Comparison of ENCODE assay signal across 1 cellular context in genomic region chr19:45584332-45585157, GRCh38.
A peak's percentile ranks its signal among the peaks of the same experiment; 100 is the strongest.
TF ChIP-seq lines count a peak whose summit lies in the region.

OPA3 (minus strand) TSS chr19:45584802; CDS start chr19:45584764, 38 bp downstream.

TF ChIP-seq in K562, 482 proteins besides CTCF, POLR2A, EP300 and RAD21 (continued from another document and continues in another):
- TF ChIP-seq, protein P1, sequence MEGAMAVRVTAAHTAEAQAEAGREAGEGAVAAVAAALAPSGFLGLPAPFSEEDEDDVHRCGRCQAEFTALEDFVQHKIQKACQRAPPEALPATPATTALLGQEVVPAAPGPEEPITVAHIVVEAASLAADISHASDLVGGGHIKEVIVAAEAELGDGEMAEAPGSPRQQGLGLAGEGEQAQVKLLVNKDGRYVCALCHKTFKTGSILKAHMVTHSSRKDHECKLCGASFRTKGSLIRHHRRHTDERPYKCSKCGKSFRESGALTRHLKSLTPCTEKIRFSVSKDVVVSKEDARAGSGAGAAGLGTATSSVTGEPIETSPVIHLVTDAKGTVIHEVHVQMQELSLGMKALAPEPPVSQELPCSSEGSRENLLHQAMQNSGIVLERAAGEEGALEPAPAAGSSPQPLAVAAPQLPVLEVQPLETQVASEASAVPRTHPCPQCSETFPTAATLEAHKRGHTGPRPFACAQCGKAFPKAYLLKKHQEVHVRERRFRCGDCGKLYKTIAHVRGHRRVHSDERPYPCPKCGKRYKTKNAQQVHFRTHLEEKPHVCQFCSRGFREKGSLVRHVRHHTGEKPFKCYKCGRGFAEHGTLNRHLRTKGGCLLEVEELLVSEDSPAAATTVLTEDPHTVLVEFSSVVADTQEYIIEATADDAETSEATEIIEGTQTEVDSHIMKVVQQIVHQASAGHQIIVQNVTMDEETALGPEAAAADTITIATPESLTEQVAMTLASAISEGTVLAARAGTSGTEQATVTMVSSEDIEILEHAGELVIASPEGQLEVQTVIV (CRISPR knock-in tag; IDR thresholded peaks at IDR 0.05; ENCODE audit: borderline replicate concordance), result no peak
- TF ChIP-seq ARID2 (IDR thresholded peaks at IDR 0.05) (no peak), TCF3 (CRISPR knock-in tag; IDR thresholded peaks at IDR 0.05) (no peak), RREB1 (CRISPR knock-in tag; IDR thresholded peaks at IDR 0.05) (no peak), ZNF695 (CRISPR knock-in tag; IDR thresholded peaks at IDR 0.05) (no peak), SPI1 (IDR thresholded peaks at IDR 0.05; ENCODE audit: borderline replicate concordance, low read depth, low read length) (no peak), ZFPM2 (CRISPR knock-in tag; IDR thresholded peaks at IDR 0.05) (no peak), LCOR (CRISPR knock-in tag; IDR thresholded peaks at IDR 0.05) (peak; percentile 63; the same call in 1 of the 2 replicates), EP400 (IDR thresholded peaks at IDR 0.05) (peak; percentile 95), ZNF197 (CRISPR knock-in tag; IDR thresholded peaks at IDR 0.05; ENCODE audit: low read depth) (0 out of 2 replicates have a peak, but pooled peaks have one; percentile 3), PRMT5 (CRISPR knock-in tag; IDR thresholded peaks at IDR 0.05) (no peak), MAFG (tag; conservative IDR thresholded peaks at IDR 0.05) (peak; percentile 58), MED1 (CRISPR knock-in tag; IDR thresholded peaks at IDR 0.05; ENCODE audit: borderline replicate concordance) (no peak), STAG1 (CRISPR knock-in tag; IDR thresholded peaks at IDR 0.05; ENCODE audit: borderline replicate concordance) (no peak), MYC (IDR thresholded peaks at IDR 0.05; ENCODE audit: low read depth, low read length) (peak; percentile 86), MYC (CRISPR knock-in tag; IDR thresholded peaks at IDR 0.05; ENCODE audit: borderline replicate concordance, low read depth) (no peak), U2AF2 (optimal IDR thresholded peaks at IDR 0.05; ENCODE audit: low read depth, low read length) (no peak), BDP1 (IDR thresholded peaks at IDR 0.05; ENCODE audit: insufficient read depth, insufficient read length) (no peak), U2AF1 (optimal IDR thresholded peaks at IDR 0.05; ENCODE audit: low read depth, low read length) (no peak), POLR3A (IDR thresholded peaks at IDR 0.05; ENCODE audit: borderline replicate concordance, extremely low read depth, insufficient read depth, insufficient read length) (no peak), SIRT6 (IDR thresholded peaks at IDR 0.05; ENCODE audit: low read depth, low read length) (no peak), CEBPG (CRISPR knock-in tag; IDR thresholded peaks at IDR 0.05) (no peak), CEBPG (tag; conservative IDR thresholded peaks at IDR 0.05 in 1 of 2, IDR thresholded peaks at IDR 0.05 in 1 of 2) (no peak), ELF4 (CRISPR knock-in tag; IDR thresholded peaks at IDR 0.05) (no peak), RBM14 (IDR thresholded peaks at IDR 0.05; ENCODE audit: borderline replicate concordance, insufficient read depth, low read depth, low read length) (no peak), NEUROD1 (IDR thresholded peaks at IDR 0.05; ENCODE audit: borderline replicate concordance, low read depth, low read length, partially characterized antibody) (peak; percentile 97), EHMT2 (IDR thresholded peaks at IDR 0.05) (0 out of 2 replicates have a peak, but pooled peaks have one; percentile 7), NR2F6 (CRISPR knock-in tag; IDR thresholded peaks at IDR 0.05) (no peak), FOS (IDR thresholded peaks at IDR 0.05; ENCODE audit: extremely low read depth, insufficient read length) (peak; percentile 97), MGA (IDR thresholded peaks at IDR 0.05) (peak; percentile 80), PYGO2 (tag; IDR thresholded peaks at IDR 0.05) (no peak), CTBP1 (IDR thresholded peaks at IDR 0.05; ENCODE audit: borderline replicate concordance) (peak; percentile 67; the same call in 1 of the 2 replicates), ZNF224 (CRISPR knock-in tag; IDR thresholded peaks at IDR 0.05) (no peak), BRD4 (IDR thresholded peaks at IDR 0.05) (no peak), HMG20B (CRISPR knock-in tag; IDR thresholded peaks at IDR 0.05) (no peak), CBX2 (IDR thresholded peaks at IDR 0.05; ENCODE audit: insufficient read depth, low read length, poor library complexity, severe bottlenecking) (no peak), MEIS2 (IDR thresholded peaks at IDR 0.05; ENCODE audit: partially characterized antibody) (peak; percentile 61), ZNF316 (IDR thresholded peaks at IDR 0.05) (peak; percentile 97), ZNF76 (CRISPR knock-in tag; IDR thresholded peaks at IDR 0.05; ENCODE audit: borderline replicate concordance) (no peak), ZNF589 (CRISPR knock-in tag; IDR thresholded peaks at IDR 0.05; ENCODE audit: low read depth) (no peak), TCFL5 (CRISPR knock-in tag; conservative IDR thresholded peaks at IDR 0.05) (no peak), CBX3 (IDR thresholded peaks at IDR 0.05; ENCODE audit: borderline replicate concordance in 1 of 2, low read length in 2 of 2) (no peak), ARID1B (IDR thresholded peaks at IDR 0.05) (no peak), SAP30 (IDR thresholded peaks at IDR 0.05; ENCODE audit: borderline replicate concordance, insufficient read depth, low read depth, low read length, poor library complexity, severe bottlenecking) (no peak)
- TF ChIP-seq, protein P2, sequence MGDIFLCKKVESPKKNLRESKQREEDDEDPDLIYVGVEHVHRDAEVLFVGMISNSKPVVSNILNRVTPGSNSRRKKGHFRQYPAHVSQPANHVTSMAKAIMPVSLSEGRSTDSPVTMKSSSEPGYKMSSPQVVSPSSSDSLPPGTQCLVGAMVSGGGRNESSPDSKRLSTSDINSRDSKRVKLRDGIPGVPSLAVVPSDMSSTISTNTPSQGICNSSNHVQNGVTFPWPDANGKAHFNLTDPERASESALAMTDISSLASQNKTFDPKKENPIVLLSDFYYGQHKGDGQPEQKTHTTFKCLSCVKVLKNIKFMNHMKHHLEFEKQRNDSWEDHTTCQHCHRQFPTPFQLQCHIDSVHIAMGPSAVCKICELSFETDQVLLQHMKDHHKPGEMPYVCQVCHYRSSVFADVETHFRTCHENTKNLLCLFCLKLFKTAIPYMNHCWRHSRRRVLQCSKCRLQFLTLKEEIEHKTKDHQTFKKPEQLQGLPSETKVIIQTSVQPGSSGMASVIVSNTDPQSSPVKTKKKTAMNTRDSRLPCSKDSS (IDR thresholded peaks at IDR 0.05; ENCODE audit: low read depth, partially characterized antibody), result no peak
- TF ChIP-seq, protein P3, sequence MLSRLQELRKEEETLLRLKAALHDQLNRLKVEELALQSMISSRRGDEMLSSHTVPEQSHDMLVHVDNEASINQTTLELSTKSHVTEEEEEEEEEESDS (CRISPR knock-in tag; IDR thresholded peaks at IDR 0.05), result no peak
